In genomic region chr5:95822038-95822407, GRCh38 we compare ENCODE assay signal across 8 cellular contexts. TPM values are rescaled to one million over a fixed set of nuclear protein-coding genes. Genes with fewer than 3 reads are reported as not detected.
DNase-seq lines count a peak whose midpoint lies in the region; ATAC-seq and TF ChIP-seq lines count a peak whose summit lies in the region.

No MANE protein-coding gene starts in this region.

- POLR2A ChIA-PET in activated CD8-positive, alpha-beta T cell treated with anti-CD3 and anti-CD28 coated beads, Interleukin-2, amount 10 ng/mL, durations not matched to agents 7 days and 5 days (lab: Charles Lee), result interaction anchor here (0.8 to 6.7 kb wide), 6 partner anchors 9 to 26 kb away, joined by 3 to 53 read pairs (median 4); no protein-coding TSS in a partner anchor

- no peaks in the 10 kb centered on the region for H3K36me3 ChIP-seq in HAP-1 (replicated peaks)

- peak overlapping the region; percentile 97 for H3K4me3 Mint-ChIP-seq in activated CD8-positive, alpha-beta T cell treated with anti-CD3 and anti-CD28 coated beads, Interleukin-2, amount 10 ng/mL, durations not matched to agents 7 days and 5 days
- peak overlapping the region; percentile 99 for H3K4me3 Mint-ChIP-seq in natural killer cell

- peak overlapping the region; percentile 88 for H3K27ac Mint-ChIP-seq in activated CD8-positive, alpha-beta T cell treated with anti-CD3 and anti-CD28 coated beads, Interleukin-2, amount 10 ng/mL, durations not matched to agents 7 days and 5 days
- peak overlapping the region; percentile 81 to 92 for H3K27ac Mint-ChIP-seq in natural killer cell

- intact Hi-C loops in natural killer cell (cut with micrococcal nuclease), result loop anchor here (2.0 to 5.0 kb wide), 3 partner anchors 13 to 1115 kb away; partner anchors contain the start of genes LNPEP and RFESD

- no peaks in the 10 kb centered on the region for H3K27me3 Mint-ChIP-seq in activated CD8-positive, alpha-beta T cell treated with anti-CD3 and anti-CD28 coated beads, Interleukin-2, amount 10 ng/mL, durations not matched to agents 7 days and 5 days (ENCODE audit: low read depth)
- no peaks in the 10 kb centered on the region for H3K27me3 Mint-ChIP-seq in natural killer cell (ENCODE audit: low read depth in 2 of 2)

- in situ Hi-C loops in HAP-1 (cut with MboI; ENCODE audit: low sequenced_read_pairs), result no loop called here

- ATAC-seq in activated CD8-positive, alpha-beta T cell treated with anti-CD3 and anti-CD28 coated beads, Interleukin-2, amount 10 ng/mL, durations not matched to agents 7 days and 5 days, result peak; percentile 14
- peak; percentile 13 to 43 (median 28) for ATAC-seq in natural killer cell

- no peaks in the 10 kb centered on the region for H3K9me3 Mint-ChIP-seq in activated CD8-positive, alpha-beta T cell treated with anti-CD3 and anti-CD28 coated beads, Interleukin-2, amount 10 ng/mL, durations not matched to agents 7 days and 5 days (ENCODE audit: insufficient read depth)
- no peaks in the 10 kb centered on the region for H3K9me3 Mint-ChIP-seq in natural killer cell

- H3K4me3 ChIP-seq in HAP-1 (peak overlapping the region; percentile 53), fibroblast of mammary gland (ENCODE audit: control insufficient read depth, low read depth, low read length) (peak overlapping the region; percentile 65)

- H3K9me3 ChIP-seq in HAP-1, result no peaks in the 10 kb centered on the region

- peak; percentile 17 for DNase-seq in NCI-H2227 (lab: John Stamatoyannopoulos, UW; ENCODE audit: unreplicated experiment)
- no peak for DNase-seq in NCI-H2227 treated with DMSO at 0.1 percent for 48 hours (lab: John Stamatoyannopoulos, UW)
- DNase-seq in HAP-1 (ENCODE audit: low spot score in 2 of 2), result peak; percentile 22 to 63
- DNase-seq in NCI-H1092 (lab: John Stamatoyannopoulos, UW), result peak; percentile 19
- DNase-seq in activated CD8-positive, alpha-beta T cell treated with anti-CD3 and anti-CD28 coated beads, Interleukin-2, amount 10 ng/mL, durations not matched to agents 7 days and 5 days, result peak; percentile 51
- peak; percentile 63 for DNase-seq in fibroblast of mammary gland (ENCODE audit: low read depth)
- DNase-seq in natural killer cell, result no peak
- DNase-seq in ureter (ENCODE audit: low spot score), result no peak

- H3K4me1 ChIP-seq in HAP-1, result peaks cover 13% of the 10 kb centered on the region

- no peaks in the 10 kb centered on the region for H3K27me3 ChIP-seq in HAP-1 (ENCODE audit: low read depth)

- CTCF ChIA-PET in activated CD8-positive, alpha-beta T cell treated with anti-CD3 and anti-CD28 coated beads, Interleukin-2, amount 10 ng/mL, durations not matched to agents 7 days and 5 days (lab: Charles Lee), result interaction anchor here (0.6 to 9.8 kb wide), 14 partner anchors 9 to 178 kb away, joined by 3 to 130 read pairs (median 6); no protein-coding TSS in a partner anchor

- H3K4me1 Mint-ChIP-seq in activated CD8-positive, alpha-beta T cell treated with anti-CD3 and anti-CD28 coated beads, Interleukin-2, amount 10 ng/mL, durations not matched to agents 7 days and 5 days (ENCODE audit: low read depth), result peaks cover 71% of the 10 kb centered on the region
- peaks cover 75 to 78% of the 10 kb centered on the region in 2 donors for H3K4me1 Mint-ChIP-seq in natural killer cell

- peaks cover 21% of the 10 kb centered on the region for H3K36me3 Mint-ChIP-seq in activated CD8-positive, alpha-beta T cell treated with anti-CD3 and anti-CD28 coated beads, Interleukin-2, amount 10 ng/mL, durations not matched to agents 7 days and 5 days (ENCODE audit: low read depth)
- no peaks in the 10 kb centered on the region for H3K36me3 Mint-ChIP-seq in natural killer cell

- TF ChIP-seq CTCF in fibroblast of mammary gland (conservative IDR thresholded peaks at IDR 0.05; ENCODE audit: control insufficient read depth, insufficient read depth, low read depth, low read length) (no peak), natural killer cell (IDR thresholded peaks at IDR 0.05) (no peak)

RNA-seq across cellular contexts. Expression of gene GLRX, which starts 0.5 kb away (rescaled TPM):
- total RNA-seq in activated CD8-positive, alpha-beta T cell treated with anti-CD3 and anti-CD28 coated beads, Interleukin-2, amount 10 ng/mL, durations not matched to agents 7 days and 5 days, result 10 to 100 TPM; 65.4 to 67.4 TPM
- total RNA-seq in natural killer cell (100 to 1,000 TPM in 1 of 3 donors, 10 to 100 TPM in 2; 59.2 to 102 (median 62.5) TPM), ureter (21.1 TPM)

Comparison
In these comparisons a context has a peak if more than half of its experiments do, and no peak if none do; other contexts are left out.
1. DNase-seq: peak in NCI-H2227 (single experiment), HAP-1 (2 of 2), NCI-H1092 (single experiment), activated CD8-positive, alpha-beta T cell treated with anti-CD3 and anti-CD28 coated beads, Interleukin-2, amount 10 ng/mL, durations not matched to agents 7 days and 5 days (single experiment) and fibroblast of mammary gland (single experiment); none in NCI-H2227 treated with DMSO at 0.1 percent for 48 hours (single experiment), natural killer cell (single experiment) and ureter (single experiment).